Comparison of ENCODE assay signal across 19 cellular contexts in genomic region chr17:67461228-67461780, GRCh38.
DNase-seq lines count a peak whose midpoint lies in the region; ATAC-seq and TF ChIP-seq lines count a peak whose summit lies in the region.
"Had no signal": no experiment of that assay in that cellular context is flagged by ENCODE, and none has a peak within 500 bp of the region (broad histone marks: within the 10 kb centered on the region; RNA-seq: fewer than 3 reads in every experiment).

No MANE protein-coding gene starts in this region.

- intact Hi-C loops in head of caudate nucleus (cut with DNase I), result no loop called here

- H3K4me3 Mint-ChIP-seq in activated CD8-positive, alpha-beta T cell treated with anti-CD3 and anti-CD28 coated beads, Interleukin-2, amount 10 ng/mL, durations not matched to agents 7 days and 5 days, result no peak overlapping the region
- no peak overlapping the region for H3K4me3 Mint-ChIP-seq in activated naive CD8-positive, alpha-beta T cell treated with anti-CD3 and anti-CD28 coated beads, Interleukin-2, amount 10 ng/mL, durations not matched to agents 7 days and 5 days
- H3K4me3 Mint-ChIP-seq in stimulated activated naive CD8-positive, alpha-beta T cell treated with anti-CD3 and anti-CD28 coated beads, Interleukin-15, amount 100 ng/mL, for 72 hours, result peak overlapping the region in 1 of 2 donors; percentile 26
- H3K4me3 Mint-ChIP-seq: brain had no signal

- peaks cover 47% of the 10 kb centered on the region for H3K36me3 Mint-ChIP-seq in activated CD8-positive, alpha-beta T cell treated with anti-CD3 and anti-CD28 coated beads, Interleukin-2, amount 10 ng/mL, durations not matched to agents 7 days and 5 days (ENCODE audit: low read depth)
- H3K36me3 Mint-ChIP-seq in activated naive CD8-positive, alpha-beta T cell treated with anti-CD3 and anti-CD28 coated beads, Interleukin-2, amount 10 ng/mL, durations not matched to agents 7 days and 5 days, result peaks cover 30% of the 10 kb centered on the region

- peaks cover 13% of the 10 kb centered on the region for H3K9me3 Mint-ChIP-seq in activated CD8-positive, alpha-beta T cell treated with anti-CD3 and anti-CD28 coated beads, Interleukin-2, amount 10 ng/mL, durations not matched to agents 7 days and 5 days (ENCODE audit: insufficient read depth)
- peaks cover 9% of the 10 kb centered on the region for H3K9me3 Mint-ChIP-seq in activated naive CD8-positive, alpha-beta T cell treated with anti-CD3 and anti-CD28 coated beads, Interleukin-2, amount 10 ng/mL, durations not matched to agents 7 days and 5 days
- H3K9me3 Mint-ChIP-seq in stimulated activated naive CD8-positive, alpha-beta T cell treated with anti-CD3 and anti-CD28 coated beads, Interleukin-15, amount 100 ng/mL, for 72 hours, result peaks cover 10 to 23% of the 10 kb centered on the region in 2 donors

- H3K27me3 Mint-ChIP-seq in activated CD8-positive, alpha-beta T cell treated with anti-CD3 and anti-CD28 coated beads, Interleukin-2, amount 10 ng/mL, durations not matched to agents 7 days and 5 days (ENCODE audit: low read depth), result no peaks in the 10 kb centered on the region
- H3K27me3 Mint-ChIP-seq in activated naive CD8-positive, alpha-beta T cell treated with anti-CD3 and anti-CD28 coated beads, Interleukin-2, amount 10 ng/mL, durations not matched to agents 7 days and 5 days, result no peaks in the 10 kb centered on the region
- no peaks in the 10 kb centered on the region for H3K27me3 Mint-ChIP-seq in stimulated activated naive CD8-positive, alpha-beta T cell treated with anti-CD3 and anti-CD28 coated beads, Interleukin-15, amount 100 ng/mL, for 72 hours

- peak; percentile 50 for DNase-seq in stimulated activated CD4-positive, alpha-beta T cell treated with anti-CD3 and anti-CD28 coated beads, Interleukin-1b, Interleukin-23, amount 100 ng/mL, for 48 hours
- DNase-seq in stimulated activated CD4-positive, alpha-beta T cell treated with anti-CD3 and anti-CD28 coated beads, Interleukin-4, amount 100 ng/mL, for 1 hour, result no peak
- no peak for DNase-seq in activated CD8-positive, alpha-beta T cell treated with anti-CD3 and anti-CD28 coated beads, Interleukin-2, amount 10 ng/mL, durations not matched to agents 7 days and 5 days
- no peak for DNase-seq in activated naive CD8-positive, alpha-beta T cell treated with anti-CD3 and anti-CD28 coated beads, Interleukin-2, amount 10 ng/mL, durations not matched to agents 7 days and 5 days
- no peak for DNase-seq in stimulated activated naive CD8-positive, alpha-beta T cell treated with anti-CD3 and anti-CD28 coated beads, Interleukin-15, amount 100 ng/mL, for 72 hours
- DNase-seq in HPDE6-E6E7 (ENCODE audit: extremely low spot score), result no peak
- DNase-seq in GM10248 (ENCODE audit: extremely low spot score), result no peak
- DNase-seq in head of caudate nucleus, result no peak
- DNase-seq: activated gamma-delta T cell treated with Interleukin-2 at 50 U/mL for 16 hours, DND-41, foreskin keratinocyte, HCEC 1CT, NCI-H2107, NCI-H524, pancreas, RPMI8226, sigmoid colon, SK-N-SH had no signal

- no peak for TF ChIP-seq CTCF in GM10248 (IDR thresholded peaks at IDR 0.05; ENCODE audit: control extremely low read depth, extremely low read depth, low read depth, missing control alignments)

- POLR2A ChIA-PET in activated CD8-positive, alpha-beta T cell treated with anti-CD3 and anti-CD28 coated beads, Interleukin-2, amount 10 ng/mL, durations not matched to agents 7 days and 5 days (lab: Charles Lee), result interaction anchor here (0.5 to 2.7 kb wide), 3 partner anchors 8 to 65 kb away, joined by 3 to 13 read pairs (median 3); no protein-coding TSS in a partner anchor
- POLR2A ChIA-PET in activated naive CD8-positive, alpha-beta T cell treated with anti-CD3 and anti-CD28 coated beads, Interleukin-2, amount 10 ng/mL, durations not matched to agents 7 days and 5 days (lab: Charles Lee), result interaction anchor here (0.7 to 2.6 kb wide), 2 partner anchors 20 to 28 kb away, joined by 3 to 15 read pairs; no protein-coding TSS in a partner anchor
- POLR2A ChIA-PET in GM10248 (lab: Yijun Ruan, JAX), result no interaction called here

- CTCF ChIA-PET in activated CD8-positive, alpha-beta T cell treated with anti-CD3 and anti-CD28 coated beads, Interleukin-2, amount 10 ng/mL, durations not matched to agents 7 days and 5 days (lab: Charles Lee), result interaction anchor here (5.5 kb wide), 1 partner anchor 14 kb away, joined by 34 read pairs; no protein-coding TSS in a partner anchor
- CTCF ChIA-PET in GM10248 (lab: Yijun Ruan, JAX), result interaction anchor here (1.5 to 3.8 kb wide), 2 partner anchors 8 to 82 kb away, joined by 4 to 13 read pairs; no protein-coding TSS in a partner anchor

- peaks cover 78% of the 10 kb centered on the region for H3K4me1 Mint-ChIP-seq in activated CD8-positive, alpha-beta T cell treated with anti-CD3 and anti-CD28 coated beads, Interleukin-2, amount 10 ng/mL, durations not matched to agents 7 days and 5 days (ENCODE audit: low read depth)
- H3K4me1 Mint-ChIP-seq in activated naive CD8-positive, alpha-beta T cell treated with anti-CD3 and anti-CD28 coated beads, Interleukin-2, amount 10 ng/mL, durations not matched to agents 7 days and 5 days, result peaks cover 38% of the 10 kb centered on the region
- H3K4me1 Mint-ChIP-seq in stimulated activated naive CD8-positive, alpha-beta T cell treated with anti-CD3 and anti-CD28 coated beads, Interleukin-15, amount 100 ng/mL, for 72 hours, result peaks cover 62% of the 10 kb centered on the region

- H3K27ac Mint-ChIP-seq in activated CD8-positive, alpha-beta T cell treated with anti-CD3 and anti-CD28 coated beads, Interleukin-2, amount 10 ng/mL, durations not matched to agents 7 days and 5 days, result peak overlapping the region; percentile 76
- peak overlapping the region; percentile 72 for H3K27ac Mint-ChIP-seq in activated naive CD8-positive, alpha-beta T cell treated with anti-CD3 and anti-CD28 coated beads, Interleukin-2, amount 10 ng/mL, durations not matched to agents 7 days and 5 days
- peak overlapping the region in 1 of 2 donors; percentile 78 for H3K27ac Mint-ChIP-seq in stimulated activated naive CD8-positive, alpha-beta T cell treated with anti-CD3 and anti-CD28 coated beads, Interleukin-15, amount 100 ng/mL, for 72 hours

- ATAC-seq in activated CD8-positive, alpha-beta T cell treated with anti-CD3 and anti-CD28 coated beads, Interleukin-2, amount 10 ng/mL, durations not matched to agents 7 days and 5 days, result peak; percentile 55
- ATAC-seq in activated naive CD8-positive, alpha-beta T cell treated with anti-CD3 and anti-CD28 coated beads, Interleukin-2, amount 10 ng/mL, durations not matched to agents 7 days and 5 days (ENCODE audit: low read depth), result peak; percentile 29
- peak; percentile 65 for ATAC-seq in stimulated activated naive CD8-positive, alpha-beta T cell treated with anti-CD3 and anti-CD28 coated beads, Interleukin-15, amount 100 ng/mL, for 72 hours
- ATAC-seq: foreskin keratinocyte had no signal
